17 cellular contexts compared by ENCODE assay signal in the genomic region with DNA sequence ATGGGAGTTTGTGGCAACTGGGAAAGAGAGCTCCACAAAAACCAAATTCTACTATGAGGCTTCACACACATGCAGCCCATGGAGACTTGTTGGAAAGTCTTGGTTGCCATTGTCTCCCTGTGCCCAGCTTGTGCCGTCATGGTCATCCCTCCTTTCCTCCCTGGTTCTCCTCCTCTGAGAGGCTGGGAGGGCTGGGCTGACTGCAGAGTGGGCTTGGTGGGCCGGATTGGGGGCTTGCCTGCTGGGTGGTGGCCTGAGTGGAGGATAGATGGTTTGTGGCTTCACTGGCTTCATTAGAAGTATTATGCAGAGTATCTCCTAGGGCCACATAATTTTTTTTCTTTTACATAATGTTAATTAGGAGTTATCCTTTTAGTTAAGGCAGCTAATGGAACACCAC. TPM values are rescaled to one million over a fixed set of nuclear protein-coding genes. Genes with fewer than 3 reads are reported as not detected.
DNase-seq lines count a peak whose midpoint lies in the region; ATAC-seq and TF ChIP-seq lines count a peak whose summit lies in the region.
"Had no signal": no experiment of that assay in that cellular context is flagged by ENCODE, and none has a peak within 500 bp of the region (broad histone marks: within the 10 kb centered on the region; RNA-seq: fewer than 3 reads in every experiment).

No MANE protein-coding gene starts in this region.

- H3K27ac ChIP-seq in lower lobe of right lung (peak overlapping the region; percentile 62), upper lobe of left lung (peak overlapping the region in 3 of 4 donors; percentile 11 to 48 (median 27))
- H3K27ac ChIP-seq: BLaER1 had no signal

- H3K36me3 ChIP-seq in lower lobe of right lung (no peaks in the 10 kb centered on the region), upper lobe of left lung (no peaks in the 10 kb centered on the region)
- H3K36me3 ChIP-seq: BE2C, BLaER1 had no signal

- no peak for ATAC-seq in lower lobe of right lung
- no peak for ATAC-seq in upper lobe of left lung (ENCODE audit: low FRiP score in 2 of 2)
- no peak for ATAC-seq in GM19324 (IDR thresholded peaks at IDR 0.05; ENCODE audit: low FRiP score, unreplicated experiment)

- H3K9me3 ChIP-seq in lower lobe of right lung (no peaks in the 10 kb centered on the region), upper lobe of left lung (no peaks in the 10 kb centered on the region)
- H3K9me3 ChIP-seq: BE2C had no signal

- H3K4me3 ChIP-seq in lower lobe of right lung (no peak overlapping the region), upper lobe of left lung (no peak overlapping the region)
- H3K4me3 ChIP-seq: BLaER1 had no signal

- no peak for TF ChIP-seq POLR2A in upper lobe of left lung (IDR thresholded peaks at IDR 0.05)

- DNase-seq in lower lobe of right lung (no peak), upper lobe of left lung (no peak), COLO668 (lab: John Stamatoyannopoulos, UW; ENCODE audit: unreplicated experiment) (no peak), NCI-H774 (lab: John Stamatoyannopoulos, UW) (no peak)
- DNase-seq: 8988T; ACHN; BE2C; C1 segment of cervical spinal cord; Calu3; CD4-positive, alpha-beta memory T cell; CD4-positive, CD25-positive, alpha-beta regulatory T cell; CD8-positive, alpha-beta memory T cell; DMS79 treated with DMSO at 0.1 percent for 48 hours; GF-D8 had no signal

- WGBS in upper lobe of left lung, 2 donors: 60 to 75% methylated on average over 2 of the region's 2 CpGs

- H3K27me3 ChIP-seq in lower lobe of right lung (ENCODE audit: low read depth): no peaks in the 10 kb centered on the region
- H3K27me3 ChIP-seq in upper lobe of left lung: no peaks in the 10 kb centered on the region
- H3K27me3 ChIP-seq: BE2C, BLaER1 had no signal

- no peak for TF ChIP-seq EP300 in upper lobe of left lung (IDR thresholded peaks at IDR 0.05)

- H3K4me1 ChIP-seq in lower lobe of right lung (no peaks in the 10 kb centered on the region), upper lobe of left lung (peaks cover 0 to 6% (median 3%) of the 10 kb centered on the region in 4 donors)
- H3K4me1 ChIP-seq: BE2C, BLaER1 had no signal

- TF ChIP-seq CTCF in lower lobe of right lung (IDR thresholded peaks at IDR 0.05): no peak
- TF ChIP-seq CTCF in upper lobe of left lung (IDR thresholded peaks at IDR 0.05): no peak

- intact Hi-C loops in lower lobe of right lung (cut with DNase I): no loop called here

RNA-seq across cellular contexts. Expression of a gene that starts 52.3 kb away (rescaled TPM):
- 52.1 TPM for total RNA-seq in lower lobe of right lung
- 100 to 1,000 TPM in 3 of 6 donors, 10 to 100 TPM in 3; 53.2 to 131 (median 106) TPM for total RNA-seq in upper lobe of left lung
- total RNA-seq: A673; Calu3; CD4-positive, alpha-beta memory T cell; CD4-positive, CD25-positive, alpha-beta regulatory T cell; CD8-positive, alpha-beta memory T cell had no signal
